ENCODE assay signal across 18 cellular contexts in genomic region chr7:81127991-81128390, GRCh38.
"Had no signal": no experiment of that assay in that cellular context is flagged by ENCODE, and none has a peak within 500 bp of the region (broad histone marks: within the 10 kb centered on the region; RNA-seq: fewer than 3 reads in every experiment).

No MANE protein-coding gene starts in this region.

- H3K4me3 ChIP-seq: gastroesophageal sphincter, hepatocyte, lung, right atrium auricular region had no signal

- FAIRE-seq: small intestine, urothelium cell line had no signal

- H3K27me3 ChIP-seq: gastroesophageal sphincter, hepatocyte, right atrium auricular region had no signal

- H3K4me1 Mint-ChIP-seq: naive thymus-derived CD4-positive, alpha-beta T cell; nephron progenitor cell had no signal

- H3K79me2 ChIP-seq: hepatocyte had no signal

- H3K4me1 ChIP-seq: gastroesophageal sphincter, right atrium auricular region had no signal

- ATAC-seq: effector memory CD8-positive, alpha-beta T cell; gastroesophageal sphincter; left colon; left ventricle myocardium superior; naive thymus-derived CD4-positive, alpha-beta T cell had no signal

- H3K4me3 Mint-ChIP-seq: effector memory CD8-positive, alpha-beta T cell; naive thymus-derived CD4-positive, alpha-beta T cell; nephron progenitor cell had no signal

- H3K36me3 ChIP-seq: gastroesophageal sphincter, right atrium auricular region had no signal

- H3K27ac ChIP-seq: gastroesophageal sphincter, hepatocyte, right atrium auricular region had no signal

- H3K27ac Mint-ChIP-seq: effector memory CD8-positive, alpha-beta T cell; naive thymus-derived CD4-positive, alpha-beta T cell; nephron progenitor cell had no signal

- H2AFZ ChIP-seq: hepatocyte had no signal

- DNase-seq: effector memory CD8-positive, alpha-beta T cell; erythroblast; foreskin fibroblast; head of caudate nucleus; left colon; left ventricle myocardium superior; mesendoderm; naive thymus-derived CD4-positive, alpha-beta T cell; nephron progenitor cell; small intestine; stimulated activated CD4-positive, alpha-beta T cell treated with anti-CD3 and anti-CD28 coated beads, Interleukin-12 subunit alpha, Interleukin-12 subunit beta, amount 100 ng/mL, for 4 hours; stimulated activated naive CD4-positive, alpha-beta T cell treated with Interleukin-2 at 50 U/mL for 16 hours; trophoblast cell had no signal

- H3K4me2 ChIP-seq: hepatocyte had no signal

- H3K27me3 Mint-ChIP-seq: effector memory CD8-positive, alpha-beta T cell; naive thymus-derived CD4-positive, alpha-beta T cell had no signal
